9 cellular contexts compared by ENCODE assay signal in genomic region chrY:2979283-2979682, GRCh38. TPM values are rescaled to one million over a fixed set of nuclear protein-coding genes. Genes with fewer than 3 reads are reported as not detected.
"Had no signal": no experiment of that assay in that cellular context is flagged by ENCODE, and none has a peak within 500 bp of the region (broad histone marks: within the 10 kb centered on the region; RNA-seq: fewer than 3 reads in every experiment).

No MANE protein-coding gene starts in this region.

- H3K27ac ChIP-seq: HL-60, KMS-11 had no signal

- H3K4me2 ChIP-seq: KMS-11 had no signal

- FAIRE-seq: HTR-8/SVneo, K562 had no signal

- H3K4me3 ChIP-seq: K562 had no signal

- ATAC-seq: K562 had no signal

- DNase-seq: IMR-90, KBM-7, KG1 had no signal

- H3K9ac ChIP-seq: KMS-11 had no signal

RNA-seq across cellular contexts. Expression of gene ZFY, which starts 44.1 kb away (rescaled TPM):
- total RNA-seq: HT-29, IMR-90, K562 had no signal
- polyA plus RNA-seq: IgD-negative memory B cell, IMR-90, K562 had no signal
